Comparison of ENCODE assay signal across 24 cellular contexts in genomic region chr2:212245868-212246267, GRCh38.
"Had no signal": no experiment of that assay in that cellular context is flagged by ENCODE, and none has a peak within 500 bp of the region (broad histone marks: within the 10 kb centered on the region; RNA-seq: fewer than 3 reads in every experiment).

No MANE protein-coding gene starts in this region.

- H3K27me3 ChIP-seq: esophagus squamous epithelium, neutrophil, right lobe of liver, suprapubic skin, transverse colon, upper lobe of right lung, uterus had no signal

- H3K4me1 Mint-ChIP-seq: memory B cell; natural killer cell; stimulated activated naive CD8-positive, alpha-beta T cell treated with anti-CD3 and anti-CD28 coated beads, Interleukin-15, amount 100 ng/mL, for 72 hours had no signal

- H3K4me3 Mint-ChIP-seq: effector memory CD8-positive, alpha-beta T cell; memory B cell; natural killer cell; stimulated activated naive CD8-positive, alpha-beta T cell treated with anti-CD3 and anti-CD28 coated beads, Interleukin-15, amount 100 ng/mL, for 72 hours had no signal

- H3K36me3 ChIP-seq: esophagus squamous epithelium, neutrophil, right lobe of liver, suprapubic skin, transverse colon, upper lobe of right lung, uterus had no signal

- H3K9ac ChIP-seq: parathyroid adenoma had no signal

- H3K27me3 Mint-ChIP-seq: effector memory CD8-positive, alpha-beta T cell; memory B cell; progenitor cell of endocrine pancreas; stimulated activated naive CD8-positive, alpha-beta T cell treated with anti-CD3 and anti-CD28 coated beads, Interleukin-15, amount 100 ng/mL, for 72 hours had no signal

- H3K9me3 ChIP-seq: esophagus squamous epithelium, neutrophil, right lobe of liver, suprapubic skin, transverse colon, upper lobe of right lung, uterus had no signal

- H3K4me3 ChIP-seq: esophagus squamous epithelium, lung, right lobe of liver, suprapubic skin, transverse colon, upper lobe of right lung, uterus had no signal

- H2AFZ ChIP-seq: parathyroid adenoma had no signal

- H3K79me2 ChIP-seq: parathyroid adenoma had no signal

- H3K9me3 Mint-ChIP-seq: memory B cell; natural killer cell; stimulated activated naive CD8-positive, alpha-beta T cell treated with anti-CD3 and anti-CD28 coated beads, Interleukin-15, amount 100 ng/mL, for 72 hours had no signal

- DNase-seq: cortex of kidney; effector memory CD8-positive, alpha-beta T cell; erythroblast; esophagus squamous epithelium; head of caudate nucleus; kidney; natural killer cell; right lobe of liver; small intestine; stimulated activated CD4-positive, alpha-beta T cell treated with anti-CD3 and anti-CD28 coated beads, Interleukin-15, amount 100 ng/mL, for 24 hours; stimulated activated CD4-positive, alpha-beta T cell treated with anti-CD3 and anti-CD28 coated beads, Interleukin-2, amount 100 ng/mL, for 48 hours; stimulated activated CD8-positive, alpha-beta memory T cell treated with anti-CD3 and anti-CD28 coated beads, Interleukin-4, amount 100 ng/mL, for 48 hours; stimulated activated naive CD4-positive, alpha-beta T cell; stimulated activated naive CD8-positive, alpha-beta T cell treated with anti-CD3 and anti-CD28 coated beads, Interleukin-15, amount 100 ng/mL, for 72 hours; transverse colon; upper lobe of right lung; uterus had no signal

- ATAC-seq: effector memory CD8-positive, alpha-beta T cell; left lobe of liver; natural killer cell; right lobe of liver; stimulated activated naive CD8-positive, alpha-beta T cell treated with anti-CD3 and anti-CD28 coated beads, Interleukin-15, amount 100 ng/mL, for 72 hours; upper lobe of right lung had no signal

- H3K4me1 ChIP-seq: esophagus squamous epithelium, parathyroid adenoma, right lobe of liver, suprapubic skin, transverse colon, upper lobe of right lung, uterus had no signal

- H3K27ac ChIP-seq: esophagus squamous epithelium, neutrophil, parathyroid adenoma, right lobe of liver, suprapubic skin, transverse colon, upper lobe of right lung, uterus had no signal

- H3K27ac Mint-ChIP-seq: effector memory CD8-positive, alpha-beta T cell; memory B cell; natural killer cell; progenitor cell of endocrine pancreas; stimulated activated naive CD8-positive, alpha-beta T cell treated with anti-CD3 and anti-CD28 coated beads, Interleukin-15, amount 100 ng/mL, for 72 hours had no signal

- H3K36me3 Mint-ChIP-seq: memory B cell, natural killer cell had no signal
